In genomic region chr11:64007629-64008282, GRCh38 we compare ENCODE assay signal across 8 cellular contexts. TPM values are rescaled to one million over a fixed set of nuclear protein-coding genes. Genes with fewer than 3 reads are reported as not detected.
DNase-seq lines count a peak whose midpoint lies in the region; ATAC-seq and TF ChIP-seq lines count a peak whose summit lies in the region.

No MANE protein-coding gene starts in this region.

- H3K9me3 ChIP-seq in ectodermal cell (ENCODE audit: control insufficient read depth, low read length) (no peaks in the 10 kb centered on the region), lung (ENCODE audit: control insufficient read depth in 2 of 2, insufficient read depth in 1 of 2, low read length in 1 of 2) (no peaks in the 10 kb centered on the region)

- no peaks in the 10 kb centered on the region for H3K36me3 ChIP-seq in ectodermal cell (ENCODE audit: control insufficient read depth, insufficient read depth, low read length)
- H3K36me3 ChIP-seq in lung (ENCODE audit: control insufficient read depth in 2 of 2, insufficient read depth in 2 of 2, low read length in 2 of 2) = no peaks in the 10 kb centered on the region

- H3K4me1 ChIP-seq in ectodermal cell (ENCODE audit: control insufficient read depth, insufficient read depth, low read length) (peaks cover 15% of the 10 kb centered on the region), lung (ENCODE audit: control insufficient read depth in 2 of 2, insufficient read depth in 2 of 2, low read length in 2 of 2) (peaks cover 0 to 9% of the 10 kb centered on the region in 2 donors)

- no peak for TF ChIP-seq CTCF in lung (IDR thresholded peaks at IDR 0.05; ENCODE audit: control extremely low read depth, extremely low read depth)

- WGBS in ectodermal cell, 2 experiments = 4 to 5% methylated on average over 40 of the region's 40 CpGs
- 5 to 7% methylated on average over 40 of the region's 40 CpGs for WGBS in lung, 2 donors

- H3K27me3 ChIP-seq in ectodermal cell (ENCODE audit: control insufficient read depth, insufficient read depth, low read length, poor library complexity, severe bottlenecking) (peaks cover 57% of the 10 kb centered on the region), lung (ENCODE audit: control insufficient read depth, insufficient read depth) (no peaks in the 10 kb centered on the region)

- ATAC-seq in lung (ENCODE audit: insufficient read depth, low FRiP score) (peak; percentile 86), HG03565 (IDR thresholded peaks at IDR 0.05; ENCODE audit: unreplicated experiment) (no peak)

- peak; percentile 72 for DNase-seq in CD1c-positive myeloid dendritic cell (ENCODE audit: extremely low spot score)
- DNase-seq in NCI-H69 (lab: John Stamatoyannopoulos, UW) = peak; percentile 73
- peak; percentile 76 for DNase-seq in lung (ENCODE audit: low spot score)
- DNase-seq in superior temporal gyrus (ENCODE audit: extremely low spot score) = peak; percentile 55
- no peak for DNase-seq in activated gamma-delta T cell treated with Interleukin-2 at 50 U/mL for 16 hours
- DNase-seq in activated naive CD4-positive, alpha-beta T cell treated with Interleukin-2 at 50 U/mL for 16 hours = no peak

- H3K27ac ChIP-seq in ectodermal cell (ENCODE audit: insufficient read depth, low read depth, low read length, poor library complexity, severe bottlenecking) = no peak overlapping the region
- H3K27ac ChIP-seq in lung (ENCODE audit: low read depth in 1 of 2, low read length in 1 of 2) = no peak overlapping the region

- H3K4me3 ChIP-seq in ectodermal cell (ENCODE audit: insufficient read depth, low read depth, low read length) (peak overlapping the region; percentile 23), lung (no peak overlapping the region)

RNA-seq across cellular contexts. Expression of gene OTUB1, which starts 21.5 kb away (rescaled TPM):
- 143 TPM for polyA plus RNA-seq in ectodermal cell (2013, experiment 1 of 4)
- polyA plus RNA-seq in ectodermal cell (2013, experiment 2 of 4) = 147 TPM
- polyA plus RNA-seq in ectodermal cell (2013, experiment 3 of 4) = 132 TPM
- 139 TPM for polyA plus RNA-seq in ectodermal cell (2013, experiment 4 of 4)
- 10 to 100 TPM; 40.8 to 72.2 TPM for total RNA-seq in lung
- 10 to 100 TPM; 72.5 to 95.2 TPM for polyA plus RNA-seq in lung

RNA-seq across cellular contexts. Expression of gene FLRT1, which starts 28.0 kb away (rescaled TPM):
- 1.3 TPM for polyA plus RNA-seq in ectodermal cell (2013, experiment 1 of 4)
- 1.5 TPM for polyA plus RNA-seq in ectodermal cell (2013, experiment 2 of 4)
- polyA plus RNA-seq in ectodermal cell (2013, experiment 3 of 4) = 0.96 TPM
- 1.5 TPM for polyA plus RNA-seq in ectodermal cell (2013, experiment 4 of 4)
- under 1 TPM; 0.18 to 0.34 TPM for total RNA-seq in lung
- polyA plus RNA-seq in lung = under 1 TPM; 0.02 to 0.06 TPM

RNA-seq across cellular contexts. Expression of gene COX8A, which starts 33.3 kb away (rescaled TPM):
- 278 TPM for polyA plus RNA-seq in ectodermal cell (2013, experiment 1 of 4)
- polyA plus RNA-seq in ectodermal cell (2013, experiment 2 of 4) = 266 TPM
- polyA plus RNA-seq in ectodermal cell (2013, experiment 3 of 4) = 286 TPM
- polyA plus RNA-seq in ectodermal cell (2013, experiment 4 of 4) = 315 TPM
- 100 to 1,000 TPM; 149 to 362 TPM for total RNA-seq in lung
- 100 to 1,000 TPM; 666 to 779 TPM for polyA plus RNA-seq in lung

Comparison
In these comparisons a context has a peak if more than half of its experiments do, and no peak if none do; other contexts are left out.
1. DNase-seq: peak in CD1c-positive myeloid dendritic cell (single experiment), NCI-H69 (single experiment), lung (single experiment) and superior temporal gyrus (single experiment); none in activated gamma-delta T cell treated with Interleukin-2 at 50 U/mL for 16 hours (single experiment) and activated naive CD4-positive, alpha-beta T cell treated with Interleukin-2 at 50 U/mL for 16 hours (single experiment).